ENCODE assay signal across 33 cellular contexts in genomic region chr21:33088384-33088783, GRCh38. TPM values are rescaled to one million over a fixed set of nuclear protein-coding genes. Genes with fewer than 3 reads are reported as not detected.
"Had no signal": no experiment of that assay in that cellular context is flagged by ENCODE, and none has a peak within 500 bp of the region (broad histone marks: within the 10 kb centered on the region; RNA-seq: fewer than 3 reads in every experiment).

No MANE protein-coding gene starts in this region.

- H3K9me3 ChIP-seq: adrenal gland, breast epithelium, esophagus muscularis mucosa, gastroesophageal sphincter, heart right ventricle had no signal

- H3K4me3 ChIP-seq: adrenal gland, breast epithelium, cardiac muscle cell, coronary artery, esophagus muscularis mucosa, gastroesophageal sphincter, heart right ventricle had no signal

- DNase-seq: activated CD4-positive, alpha-beta memory T cell treated with anti-CD3 and anti-CD28 coated beads for 36 hours; activated CD4-positive, alpha-beta T cell treated with anti-CD3 and anti-CD28 coated beads for 36 hours; activated CD4-positive, alpha-beta T cell treated with anti-CD3 and anti-CD28 coated beads, Interleukin-2, amount 10 ng/mL, durations not matched to agents 24 days and 14 days; activated CD4-positive, CD25-positive, alpha-beta regulatory T cell; activated CD4-positive, CD25-positive, alpha-beta regulatory T cell treated with anti-CD3 and anti-CD28 coated beads, Interleukin-2, amount 50 U/mL, for 72 hours; activated CD8-positive, alpha-beta memory T cell treated with anti-CD3 and anti-CD28 coated beads, Interleukin-2, amount 10 ng/mL, durations not matched to agents 7 days and 5 days; activated CD8-positive, alpha-beta memory T cell treated with anti-CD3 and anti-CD28 coated beads, Interleukin-2, amount 50 U/mL, for 4 hours; activated CD8-positive, alpha-beta T cell treated with anti-CD3 and anti-CD28 coated beads, Interleukin-2, amount 10 ng/mL, durations not matched to agents 7 days and 5 days; activated effector memory CD4-positive, alpha-beta T cell treated with anti-CD3 and anti-CD28 coated beads, Interleukin-2, amount 50 U/mL, for 16 hours; activated naive CD4-positive, alpha-beta T cell treated with anti-CD3 and anti-CD28 coated beads for 36 hours; activated naive CD8-positive, alpha-beta T cell treated with anti-CD3 and anti-CD28 coated beads for 36 hours; activated naive CD8-positive, alpha-beta T cell treated with anti-CD3 and anti-CD28 coated beads, Interleukin-2, amount 50 U/mL, for 24 hours; activated T-cell treated with anti-CD3 and anti-CD28 coated beads, Interleukin-2, amount 50 U/mL, for 1 hour; activated T-cell treated with anti-CD3 and anti-CD28 coated beads, Interleukin-2, amount 50 U/mL, for 48 hours; adrenal gland; aorta; dermis blood vessel endothelial cell; effector CD4-positive, alpha-beta T cell; effector memory CD8-positive, alpha-beta T cell; foreskin melanocyte; heart right ventricle; T-helper 1 cell; T-helper 17 cell; T1000 had no signal

- H3K27me3 ChIP-seq: breast epithelium, cardiac muscle cell had no signal

- H3K27ac ChIP-seq: adrenal gland, breast epithelium, cardiac muscle cell, coronary artery, esophagus muscularis mucosa, gastroesophageal sphincter, heart right ventricle had no signal

- H3K36me3 ChIP-seq: adrenal gland, breast epithelium, cardiac muscle cell, esophagus muscularis mucosa, gastroesophageal sphincter, heart right ventricle had no signal

- H3K4me1 ChIP-seq: adrenal gland, breast epithelium, gastroesophageal sphincter had no signal

RNA-seq across cellular contexts. Expression of gene OLIG1, which starts 18.4 kb away (rescaled TPM):
- total RNA-seq: activated CD4-positive, alpha-beta memory T cell treated with anti-CD3 and anti-CD28 coated beads for 36 hours; activated CD4-positive, alpha-beta T cell treated with anti-CD3 and anti-CD28 coated beads for 36 hours; activated CD4-positive, alpha-beta T cell treated with anti-CD3 and anti-CD28 coated beads, Interleukin-2, amount 10 ng/mL, durations not matched to agents 24 days and 14 days; activated CD8-positive, alpha-beta memory T cell treated with anti-CD3 and anti-CD28 coated beads for 36 hours; activated CD8-positive, alpha-beta memory T cell treated with anti-CD3 and anti-CD28 coated beads, Interleukin-2, amount 10 ng/mL, durations not matched to agents 7 days and 5 days; activated CD8-positive, alpha-beta T cell treated with anti-CD3 and anti-CD28 coated beads, Interleukin-2, amount 10 ng/mL, durations not matched to agents 7 days and 5 days; activated naive CD4-positive, alpha-beta T cell treated with anti-CD3 and anti-CD28 coated beads for 36 hours; activated T-helper 1 cell treated with anti-CD3 and anti-CD28 coated beads, Interleukin-12 subunit alpha, Interleukin-12 subunit beta, Interleukin-2, Interleukin-4 antibody, amounts not matched to agents 30 ng/mL and 10 ng/mL and 1 ng/mL, durations not matched to agents 14 hours and 24 hours and 36 hours; aorta; breast epithelium; cardiac muscle cell; dermis blood vessel endothelial cell; esophagus muscularis mucosa; fibroblast of villous mesenchyme; gastroesophageal sphincter; glomerular endothelial cell had no signal
